Comparison of ENCODE assay signal across 22 cellular contexts in the genomic region with DNA sequence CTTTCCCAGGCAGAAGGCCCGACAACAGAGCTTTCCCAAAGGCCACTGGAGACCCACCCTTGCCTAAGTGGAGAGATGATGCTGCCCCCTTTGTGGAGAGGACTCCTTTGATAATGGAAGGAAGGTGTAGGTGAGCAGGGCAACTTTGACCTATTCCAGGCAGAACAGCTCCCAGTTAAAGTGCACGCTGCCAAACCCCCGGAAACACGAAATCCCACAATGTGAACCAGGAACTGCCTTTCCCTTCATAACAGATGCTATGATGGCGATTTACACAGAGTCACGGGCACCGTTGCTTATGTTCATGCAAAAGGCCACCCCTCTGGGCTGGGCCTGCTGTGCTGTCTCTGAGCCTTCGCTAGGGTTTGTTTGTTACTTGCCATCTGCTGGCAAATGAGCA. TPM values are rescaled to one million over a fixed set of nuclear protein-coding genes. Genes with fewer than 3 reads are reported as not detected.
DNase-seq lines count a peak whose midpoint lies in the region; ATAC-seq lines count a peak whose summit lies in the region.
"Had no signal": no experiment of that assay in that cellular context is flagged by ENCODE, and none has a peak within 500 bp of the region (broad histone marks: within the 10 kb centered on the region; RNA-seq: fewer than 3 reads in every experiment).

No MANE protein-coding gene starts in this region.

- intact Hi-C loops in Right ventricle myocardium inferior (cut with DNase I) = no loop called here
- intact Hi-C loops in cardiac septum (cut with DNase I) = no loop called here

- no peak for ATAC-seq in Right ventricle myocardium inferior
- ATAC-seq: GM23338 had no signal

- DNase-seq in Right ventricle myocardium inferior (ENCODE audit: missing footprints) (peak; percentile 63), cardiac septum (ENCODE audit: low spot score) (no peak), caudate nucleus (lab: John Stamatoyannopoulos, UW) (peak in 2 of 61 donors; percentile 42 to 67), midbrain (lab: John Stamatoyannopoulos, UW) (peak; percentile 70), NCI-H345 (lab: John Stamatoyannopoulos, UW) (no peak), kidney tubule cell (ENCODE audit: low spot score) (no peak)
- DNase-seq: 8988T, ACHN, Calu3, DND-41, HFFc6, IMR-90, KG1, MM.1S, NCI-H2029, NCI-H446 treated with DMSO at 0.1 percent for 48 hours, NCI-H526, NCI-H82, PC-9, SHP77 had no signal

- H3K27ac ChIP-seq in caudate nucleus (ENCODE audit: low read depth, low read length) (peak overlapping the region; percentile 82), temporal lobe (ENCODE audit: low read depth, low read length) (peak overlapping the region; percentile 93)
- H3K27ac ChIP-seq: PC-9 had no signal

RNA-seq across cellular contexts. Expression of a gene that starts 34.6 kb away (rescaled TPM):
- 10.3 TPM for total RNA-seq in Right ventricle myocardium inferior
- total RNA-seq in cardiac septum = 2.3 TPM
- total RNA-seq in temporal lobe = under 0.01 TPM
- total RNA-seq: Calu3, HFFc6, IMR-90, PC-9 had no signal

Comparison
In these comparisons a context has a peak if more than half of its experiments do, and no peak if none do; other contexts are left out.
1. DNase-seq: peak in Right ventricle myocardium inferior (single experiment) and midbrain (single experiment); none in cardiac septum (single experiment), NCI-H345 (single experiment) and kidney tubule cell (single experiment).